Comparison of ENCODE assay signal across 20 cellular contexts in the genomic region with DNA sequence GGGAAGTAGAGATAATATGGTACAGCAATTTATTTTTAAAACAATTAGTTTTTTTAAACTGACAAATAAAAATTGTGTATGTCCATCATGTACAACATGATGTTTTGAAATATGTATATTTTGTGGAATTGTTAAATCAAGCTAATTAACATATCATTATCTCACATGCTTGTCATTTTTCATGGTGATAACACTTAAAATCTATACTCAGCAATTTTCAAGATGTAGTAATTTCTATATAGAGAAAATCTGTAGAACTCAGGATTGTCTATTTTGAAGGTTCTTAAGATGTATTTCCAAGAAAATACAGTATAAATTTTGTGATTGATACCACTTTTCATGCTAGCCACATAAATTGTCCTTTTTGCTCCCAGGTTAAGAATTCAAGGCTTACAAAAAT.
DNase-seq lines count a peak whose midpoint lies in the region; ATAC-seq, FAIRE-seq and TF ChIP-seq lines count a peak whose summit lies in the region.
"Had no signal": no experiment of that assay in that cellular context is flagged by ENCODE, and none has a peak within 500 bp of the region (broad histone marks: within the 10 kb centered on the region; RNA-seq: fewer than 3 reads in every experiment).

No MANE protein-coding gene starts in this region.

- H3K4me2 ChIP-seq in A549, result peak overlapping the region; percentile 21; the same call in 2 of the 3 replicates
- H3K4me2 ChIP-seq in K562 (ENCODE audit: insufficient read depth, low read length), result no peak overlapping the region

- H3K27ac ChIP-seq in A549 (no peak overlapping the region), K562 (ENCODE audit: extremely low read depth, low read depth, low read length) (no peak overlapping the region), transverse colon (peak overlapping the region in 3 of 4 donors; percentile 1 to 67 (median 23))
- H3K27ac ChIP-seq: BLaER1 treated with 17β-estradiol and CSF1 and Interleukin-3, amounts not matched to agents 10 nM and 100 nM; GM23248 had no signal

- no peak for TF ChIP-seq CTCF in A549 (IDR thresholded peaks at IDR 0.05)
- TF ChIP-seq CTCF in K562 (IDR thresholded peaks at IDR 0.05 in 2 of 3, conservative IDR thresholded peaks at IDR 0.05 in 1 of 3; ENCODE audit: insufficient read depth in 2 of 3, low read depth in 1 of 3, low read length in 3 of 3), result no peak
- TF ChIP-seq CTCF in transverse colon (IDR thresholded peaks at IDR 0.05), result no peak

- H3K9me1 ChIP-seq in K562 (ENCODE audit: control insufficient read depth, insufficient read depth, low read length), result no peaks in the 10 kb centered on the region

- H3K36me3 ChIP-seq in K562 (ENCODE audit: control insufficient read depth, insufficient read depth, low read length), result no peaks in the 10 kb centered on the region
- no peaks in the 10 kb centered on the region for H3K36me3 ChIP-seq in transverse colon
- H3K36me3 ChIP-seq: BE2C had no signal

- H3K79me2 ChIP-seq in K562 (ENCODE audit: control insufficient read depth, insufficient read depth, low read length), result no peaks in the 10 kb centered on the region

- POLR2A ChIA-PET in A549 (lab: Yijun Ruan, JAX) (no interaction called here), K562 (lab: Yijun Ruan, JAX) (no interaction called here)

- no peak for FAIRE-seq in A549 (lab: Jason Lieb, UNC)
- peak; percentile 39 for FAIRE-seq in G401.6 (lab: Jason Lieb, UNC)
- FAIRE-seq in K562 (lab: Jason Lieb, UNC), result no peak
- FAIRE-seq: GM12892, GM19239, H1 had no signal

- intact Hi-C loops in K562 (cut with micrococcal nuclease), result no loop called here
- intact Hi-C loops in transverse colon (cut with DNase I; ENCODE audit: low total_unique reads), result no loop called here

- H3K4me1 ChIP-seq in A549 (peaks cover 18% of the 10 kb centered on the region), K562 (replicated peaks in 1 of 2; ENCODE audit: control insufficient read depth in 2 of 2, insufficient read depth in 2 of 2, low read length in 2 of 2) (peaks cover 0 to 7% of the 10 kb centered on the region in 2 experiments; a peak in 2 of 5 replicates), transverse colon (peaks cover 0 to 31% (median 28%) of the 10 kb centered on the region in 4 donors)
- H3K4me1 ChIP-seq: BE2C had no signal

- TF ChIP-seq POLR2A in A549 (IDR thresholded peaks at IDR 0.05; ENCODE audit: low read length) (no peak), K562 (conservative IDR thresholded peaks at IDR 0.05) (no peak), transverse colon (IDR thresholded peaks at IDR 0.05) (no peak)

- in situ Hi-C loops in K562 (cut with MboI) (no loop called here), transverse colon (cut with MboI; ENCODE audit: low pct_ligation_motif_present in 1 of 4, low pct_unique_long_range_greater_than_20kb in 1 of 4, low sequenced_read_pairs in 3 of 4) (no loop called here)

- H3K4me3 ChIP-seq in A549 (no peak overlapping the region), K562 (no peak overlapping the region), transverse colon (no peak overlapping the region)
- H3K4me3 ChIP-seq: BLaER1 treated with 17β-estradiol and CSF1 and Interleukin-3, amounts not matched to agents 10 nM and 100 nM; GM23248 had no signal

- DNase-seq in A549 (ENCODE audit: low read depth in 1 of 2, low spot score in 1 of 2), result no peak
- no peak for DNase-seq in K562 (ENCODE audit: extremely low read depth in 1 of 4, low spot score in 3 of 4)
- no peak for DNase-seq in transverse colon
- no peak for DNase-seq in stimulated activated CD4-positive, alpha-beta T cell treated with anti-CD3 and anti-CD28 coated beads, Interleukin-2, amount 100 ng/mL, for 24 hours
- DNase-seq in NCI-H2081 (lab: John Stamatoyannopoulos, UW), result no peak
- DNase-seq: AML-193; BE2C; CD4-positive, alpha-beta T cell; CD8-positive, alpha-beta memory T cell; DMS53; DMS79 treated with DMSO at 0.1 percent for 48 hours; GM23248; H7; HCEC 1CT had no signal

- TF ChIP-seq RAD21 in A549 (conservative IDR thresholded peaks at IDR 0.05 in 1 of 2, IDR thresholded peaks at IDR 0.05 in 1 of 2) (no peak), K562 (CRISPR knock-in tag; conservative IDR thresholded peaks at IDR 0.05 in 1 of 2, IDR thresholded peaks at IDR 0.05 in 1 of 2) (no peak)

- no peak for ATAC-seq in A549
- ATAC-seq in K562, result no peak
- ATAC-seq in GM18868 (IDR thresholded peaks at IDR 0.05; ENCODE audit: unreplicated experiment), result no peak

- no peaks in the 10 kb centered on the region for H4K20me1 ChIP-seq in K562 (replicated peaks; ENCODE audit: control insufficient read depth, insufficient read depth, low read length)
- H4K20me1 ChIP-seq: BLaER1 treated with 17β-estradiol and CSF1 and Interleukin-3, amounts not matched to agents 10 nM and 100 nM had no signal

- CTCF ChIA-PET in A549 (lab: Yijun Ruan, JAX) (interaction anchor here (1.4 kb wide), 1 partner anchor 236 kb away, joined by 3 read pairs; no protein-coding TSS in a partner anchor), K562 (lab: Yijun Ruan, JAX; ENCODE audit: low intra/inter-chr PET ratio) (no interaction called here)

- no peaks in the 10 kb centered on the region for H3K9me3 ChIP-seq in A549
- H3K9me3 ChIP-seq in K562 (replicated peaks; ENCODE audit: control insufficient read depth, insufficient read depth, low read depth, low read length), result no peaks in the 10 kb centered on the region
- H3K9me3 ChIP-seq in transverse colon, result no peaks in the 10 kb centered on the region
- H3K9me3 ChIP-seq: BE2C; BLaER1 treated with 17β-estradiol and CSF1 and Interleukin-3, amounts not matched to agents 10 nM and 100 nM had no signal

- no peak overlapping the region for H3K9ac ChIP-seq in K562 (ENCODE audit: insufficient read depth in 1 of 2, low read depth in 2 of 2, low read length in 2 of 2)
- H3K9ac ChIP-seq: BLaER1 treated with 17β-estradiol and CSF1 and Interleukin-3, amounts not matched to agents 10 nM and 100 nM; GM23248 had no signal

- H3K27me3 ChIP-seq in K562 (ENCODE audit: control insufficient read depth in 2 of 2, insufficient read depth in 2 of 2, low read length in 2 of 2) (no peaks in the 10 kb centered on the region), transverse colon (no peaks in the 10 kb centered on the region)
- H3K27me3 ChIP-seq: BE2C; BLaER1 treated with 17β-estradiol and CSF1 and Interleukin-3, amounts not matched to agents 10 nM and 100 nM had no signal

- H2AFZ ChIP-seq in K562 (ENCODE audit: low read depth, low read length), result no peak overlapping the region
- H2AFZ ChIP-seq: GM23248 had no signal

- TF ChIP-seq EP300 in A549 (IDR thresholded peaks at IDR 0.05) (no peak), K562 (IDR thresholded peaks at IDR 0.05; ENCODE audit: low read length) (no peak), transverse colon (IDR thresholded peaks at IDR 0.05; ENCODE audit: low read depth) (no peak)

- no TSS peak for BruUV-seq in K562 (replicated peaks; lab: Mats Ljungman, UMichigan)

TF ChIP-seq in A549, 52 proteins besides CTCF, POLR2A, EP300 and RAD21:
- TF ChIP-seq MAFK (IDR thresholded peaks at IDR 0.05; ENCODE audit: partially characterized antibody), result peak; percentile 40
- TF ChIP-seq GATA3 (IDR thresholded peaks at IDR 0.05; ENCODE audit: borderline replicate concordance), result no peak

TF ChIP-seq in K562, 482 proteins besides CTCF, POLR2A, EP300 and RAD21 (continues in another document):
- TF ChIP-seq TAF7 (tag; IDR thresholded peaks at IDR 0.05), result no peak
- peak; percentile 84 for TF ChIP-seq ZNF316 (IDR thresholded peaks at IDR 0.05)
- no peak for TF ChIP-seq CXXC5 (CRISPR knock-in tag; IDR thresholded peaks at IDR 0.05)
- TF ChIP-seq ZBTB17 (CRISPR knock-in tag; IDR thresholded peaks at IDR 0.05), result no peak
- no peak for TF ChIP-seq PHF8 (IDR thresholded peaks at IDR 0.05; ENCODE audit: borderline replicate concordance, low read length)
- TF ChIP-seq POLR2AphosphoS2 (IDR thresholded peaks at IDR 0.05; ENCODE audit: low read length), result no peak
- TF ChIP-seq, protein P1, sequence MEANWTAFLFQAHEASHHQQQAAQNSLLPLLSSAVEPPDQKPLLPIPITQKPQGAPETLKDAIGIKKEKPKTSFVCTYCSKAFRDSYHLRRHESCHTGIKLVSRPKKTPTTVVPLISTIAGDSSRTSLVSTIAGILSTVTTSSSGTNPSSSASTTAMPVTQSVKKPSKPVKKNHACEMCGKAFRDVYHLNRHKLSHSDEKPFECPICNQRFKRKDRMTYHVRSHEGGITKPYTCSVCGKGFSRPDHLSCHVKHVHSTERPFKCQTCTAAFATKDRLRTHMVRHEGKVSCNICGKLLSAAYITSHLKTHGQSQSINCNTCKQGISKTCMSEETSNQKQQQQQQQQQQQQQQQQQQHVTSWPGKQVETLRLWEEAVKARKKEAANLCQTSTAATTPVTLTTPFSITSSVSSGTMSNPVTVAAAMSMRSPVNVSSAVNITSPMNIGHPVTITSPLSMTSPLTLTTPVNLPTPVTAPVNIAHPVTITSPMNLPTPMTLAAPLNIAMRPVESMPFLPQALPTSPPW (CRISPR knock-in tag; IDR thresholded peaks at IDR 0.05), result no peak
- TF ChIP-seq SETDB1 (IDR thresholded peaks at IDR 0.05; ENCODE audit: low read length), result no peak

Comparison
In these comparisons a context has a peak if more than half of its experiments do, and no peak if none do; other contexts are left out.
1. H3K27ac ChIP-seq: peak in transverse colon (3 of 4); none in A549 (0 of 2) and K562 (single experiment).